Comparison of ENCODE assay signal across 13 cellular contexts in genomic region chr17:39747745-39748144, GRCh38. TPM values are rescaled to one million over a fixed set of nuclear protein-coding genes. Genes with fewer than 3 reads are reported as not detected.
DNase-seq lines count a peak whose midpoint lies in the region; ATAC-seq, FAIRE-seq and TF ChIP-seq lines count a peak whose summit lies in the region.
"Had no signal": no experiment of that assay in that cellular context is flagged by ENCODE, and none has a peak within 500 bp of the region (broad histone marks: within the 10 kb centered on the region; RNA-seq: fewer than 3 reads in every experiment).

No MANE protein-coding gene starts in this region.

- no peaks in the 10 kb centered on the region for H3K27me3 Mint-ChIP-seq in CD4-positive, alpha-beta T cell
- H3K27me3 Mint-ChIP-seq in astrocyte (ENCODE audit: low read depth, unreplicated experiment) (peaks cover 11% of the 10 kb centered on the region), nephron (ENCODE audit: low read depth) (peaks cover 21% of the 10 kb centered on the region), type B pancreatic cell (no peaks in the 10 kb centered on the region)

- no peaks in the 10 kb centered on the region for H3K9me3 ChIP-seq in CD4-positive, alpha-beta T cell (ENCODE audit: control insufficient read depth, low read length)
- no peaks in the 10 kb centered on the region for H3K9me3 ChIP-seq in astrocyte (ENCODE audit: insufficient read depth, low read depth, low read length)
- no peaks in the 10 kb centered on the region for H3K9me3 ChIP-seq in colonic mucosa
- H3K9me3 ChIP-seq: BLaER1 had no signal

- no peak overlapping the region for H3K9ac ChIP-seq in astrocyte (ENCODE audit: low read length)
- no peak overlapping the region for H3K9ac ChIP-seq in colonic mucosa (ENCODE audit: low read depth in 2 of 2, low read length in 2 of 2)
- H3K9ac ChIP-seq: BLaER1 had no signal

- intact Hi-C loops in CD4-positive, alpha-beta T cell (cut with DNase I, micrococcal nuclease): no loop called here
- intact Hi-C loops in colonic mucosa (cut with DNase I): no loop called here

- no peak overlapping the region for H2AFZ ChIP-seq in astrocyte (ENCODE audit: low read depth, low read length)

- no peaks in the 10 kb centered on the region for H3K9me3 Mint-ChIP-seq in CD4-positive, alpha-beta T cell
- no peaks in the 10 kb centered on the region for H3K9me3 Mint-ChIP-seq in astrocyte (ENCODE audit: unreplicated experiment)
- no peaks in the 10 kb centered on the region for H3K9me3 Mint-ChIP-seq in nephron
- no peaks in the 10 kb centered on the region for H3K9me3 Mint-ChIP-seq in type B pancreatic cell
- H3K9me3 Mint-ChIP-seq: H9 had no signal

- no peaks in the 10 kb centered on the region for H3K27me3 ChIP-seq in CD4-positive, alpha-beta T cell (ENCODE audit: control insufficient read depth, insufficient read depth, low read length)
- H3K27me3 ChIP-seq in astrocyte (ENCODE audit: insufficient read depth, low read length) (no peaks in the 10 kb centered on the region), colonic mucosa (no peaks in the 10 kb centered on the region)

- H3K4me1 Mint-ChIP-seq in CD4-positive, alpha-beta T cell (ENCODE audit: low read depth): peaks cover 5% of the 10 kb centered on the region
- H3K4me1 Mint-ChIP-seq in astrocyte (ENCODE audit: low read depth, unreplicated experiment): peaks cover 5% of the 10 kb centered on the region
- H3K4me1 Mint-ChIP-seq in nephron: peaks cover 20% of the 10 kb centered on the region
- peaks cover 10% of the 10 kb centered on the region for H3K4me1 Mint-ChIP-seq in type B pancreatic cell (ENCODE audit: unreplicated experiment)

- H4K20me1 ChIP-seq in astrocyte (ENCODE audit: insufficient read depth, low read length): no peaks in the 10 kb centered on the region
- H4K20me1 ChIP-seq: BLaER1 had no signal

- DNase-seq in CD4-positive, alpha-beta T cell: no peak
- no peak for DNase-seq in astrocyte (ENCODE audit: low read depth)
- no peak for DNase-seq in type B pancreatic cell (ENCODE audit: extremely low spot score, unreplicated experiment)
- no peak for DNase-seq in HTR-8/SVneo (ENCODE audit: insufficient read length, low spot score)
- DNase-seq in colonic mucosa: no peak
- DNase-seq: DMS79, GOT3 had no signal

- H3K36me3 ChIP-seq in astrocyte (ENCODE audit: insufficient read depth, low read length): no peaks in the 10 kb centered on the region
- peaks cover 4% of the 10 kb centered on the region for H3K36me3 ChIP-seq in colonic mucosa
- H3K36me3 ChIP-seq: BLaER1 had no signal

- H3K27ac ChIP-seq in CD4-positive, alpha-beta T cell (ENCODE audit: low read depth, low read length): no peak overlapping the region
- H3K27ac ChIP-seq in astrocyte (ENCODE audit: low read depth, low read length) (no peak overlapping the region), colonic mucosa (no peak overlapping the region)
- H3K27ac ChIP-seq: BLaER1 had no signal

- no peaks in the 10 kb centered on the region for H3K4me1 ChIP-seq in astrocyte (ENCODE audit: insufficient read depth, low read length)
- no peaks in the 10 kb centered on the region for H3K4me1 ChIP-seq in colonic mucosa

- ATAC-seq in CD4-positive, alpha-beta T cell (ENCODE audit: poor library complexity): no peak
- ATAC-seq in GM18511 (IDR thresholded peaks at IDR 0.05; ENCODE audit: unreplicated experiment): no peak
- ATAC-seq: GM12878 had no signal

- no peak for TF ChIP-seq CTCF in CD4-positive, alpha-beta T cell (IDR thresholded peaks at IDR 0.05)
- TF ChIP-seq CTCF in astrocyte (IDR thresholded peaks at IDR 0.05; ENCODE audit: insufficient read depth, low read depth, low read length) (no peak), nephron (IDR thresholded peaks at IDR 0.05; ENCODE audit: unreplicated experiment in 3 of 3) (no peak), type B pancreatic cell (conservative IDR thresholded peaks at IDR 0.05) (no peak), colonic mucosa (IDR thresholded peaks at IDR 0.05) (no peak)

- no peak overlapping the region for H3K4me3 Mint-ChIP-seq in CD4-positive, alpha-beta T cell
- H3K4me3 Mint-ChIP-seq in astrocyte (ENCODE audit: unreplicated experiment) (no peak overlapping the region), nephron (no peak overlapping the region), type B pancreatic cell (no peak overlapping the region)
- H3K4me3 Mint-ChIP-seq: H9 had no signal

- no peaks in the 10 kb centered on the region for H3K79me2 ChIP-seq in astrocyte (ENCODE audit: insufficient read depth, low read length)

- H3K4me2 ChIP-seq in astrocyte (ENCODE audit: low read length): no peak overlapping the region
- H3K4me2 ChIP-seq: BLaER1 had no signal

- POLR2A ChIA-PET in CD4-positive, alpha-beta T cell (lab: Charles Lee): no interaction called here

- FAIRE-seq in astrocyte (lab: Jason Lieb, UNC) (no peak), HTR-8/SVneo (lab: Jason Lieb, UNC) (no peak)
- FAIRE-seq: GM12878, GM18507 had no signal

- CTCF ChIA-PET in CD4-positive, alpha-beta T cell (lab: Charles Lee): interaction anchor here (1.3 kb wide), 1 partner anchor 15 kb away, joined by 3 read pairs; no protein-coding TSS in a partner anchor

- H3K4me3 ChIP-seq in astrocyte (ENCODE audit: insufficient read depth, low read depth, low read length) (no peak overlapping the region), colonic mucosa (no peak overlapping the region)
- H3K4me3 ChIP-seq: BLaER1, GM12878 had no signal

- no peaks in the 10 kb centered on the region for H3K36me3 Mint-ChIP-seq in CD4-positive, alpha-beta T cell (ENCODE audit: low read depth)
- H3K36me3 Mint-ChIP-seq in astrocyte (ENCODE audit: low read depth, unreplicated experiment) (no peaks in the 10 kb centered on the region), nephron (ENCODE audit: low read depth) (no peaks in the 10 kb centered on the region), type B pancreatic cell (peaks cover 3% of the 10 kb centered on the region)

- H3K27ac Mint-ChIP-seq in CD4-positive, alpha-beta T cell: peak overlapping the region; percentile 6
- H3K27ac Mint-ChIP-seq in astrocyte (ENCODE audit: unreplicated experiment) (peak overlapping the region; percentile 1), nephron (peak overlapping the region in 2 of 3 experiments; percentile 27 to 42), type B pancreatic cell (peak overlapping the region; percentile 57)

RNA-seq across cellular contexts. Expression of gene GRB7, which starts 10.0 kb away (rescaled TPM):
- total RNA-seq in CD4-positive, alpha-beta T cell: not detected
- total RNA-seq in astrocyte (1.8 and 3.3 TPM in 2 replicates), type B pancreatic cell (ENCODE audit: low replicate concordance) (31.8 and 73.9 TPM in 2 replicates), colonic mucosa (10 to 100 TPM; 22.4 to 40.9 TPM)

RNA-seq across cellular contexts. Expression of gene MIEN1, which starts 17.4 kb away (rescaled TPM):
- 10 to 100 TPM; 31.5 to 32.3 TPM for total RNA-seq in CD4-positive, alpha-beta T cell
- total RNA-seq in astrocyte (38.9 and 41.3 TPM in 2 replicates), type B pancreatic cell (ENCODE audit: low replicate concordance) (39.8 and 67.2 TPM in 2 replicates), colonic mucosa (100 to 1,000 TPM in 1 of 2 donors, 10 to 100 TPM in 1; 74.1 to 103 TPM)

RNA-seq across cellular contexts. Expression of gene ERBB2, which starts 47.9 kb away (rescaled TPM):
- 1 to 10 TPM; 2.4 to 4.6 TPM for total RNA-seq in CD4-positive, alpha-beta T cell
- total RNA-seq in astrocyte: 64.0 and 70.4 TPM in 2 replicates
- 123 and 230 TPM in 2 replicates for total RNA-seq in type B pancreatic cell (ENCODE audit: low replicate concordance)
- 100 to 1,000 TPM; 153 to 174 TPM for total RNA-seq in colonic mucosa

RNA-seq across cellular contexts. Expression of gene PGAP3, which starts 59.9 kb away (rescaled TPM):
- total RNA-seq in CD4-positive, alpha-beta T cell: 10 to 100 TPM; 26.1 to 30.7 TPM
- total RNA-seq in astrocyte: 12.2 and 15.6 TPM in 2 replicates
- total RNA-seq in type B pancreatic cell (ENCODE audit: low replicate concordance): 23.5 and 31.5 TPM in 2 replicates
- total RNA-seq in colonic mucosa: 10 to 100 TPM; 37.3 to 42.0 TPM

Comparison
In these comparisons a context has a peak if more than half of its experiments do, and no peak if none do; other contexts are left out.
1. H3K27ac Mint-ChIP-seq: peak in every context shown above with its lines; median percentile 57 in type B pancreatic cell; 34 in nephron; 6 in CD4-positive, alpha-beta T cell; 1 in astrocyte.
2. RNA of gene ERBB2, which starts 47.9 kb away (total RNA-seq): 153 to 174 TPM in colonic mucosa, 123 to 230 TPM in type B pancreatic cell and 64.0 to 70.4 TPM in astrocyte; 2.4 to 4.6 TPM in CD4-positive, alpha-beta T cell; every median in the first group is over 10 times any median in the second.